Comparison of ENCODE assay signal across 24 cellular contexts in genomic region chr11:125281831-125282595, GRCh38.
A peak's percentile ranks its signal among the peaks of the same experiment; 100 is the strongest.
DNase-seq lines count a peak whose midpoint lies in the region; FAIRE-seq and TF ChIP-seq lines count a peak whose summit lies in the region.
"Had no signal": no experiment of that assay in that cellular context is flagged by ENCODE, and none has a peak within 500 bp of the region (broad histone marks: within the 10 kb centered on the region; RNA-seq: fewer than 3 reads in every experiment).

No MANE protein-coding gene starts in this region.

- H3K9me3 Mint-ChIP-seq in astrocyte (ENCODE audit: unreplicated experiment) (no peaks in the 10 kb centered on the region), nephron progenitor cell (no peaks in the 10 kb centered on the region)
- H3K9me3 Mint-ChIP-seq: CD4-positive, alpha-beta T cell; memory B cell; natural killer cell; stimulated activated naive B cell treated with anti-CD40 and anti-IgM and Interleukin-4, amounts not matched to agents 10 μg/mL and 1 μg/mL and 100 μg/mL, for 72 hours had no signal

- H3K27ac ChIP-seq in astrocyte (ENCODE audit: low read depth, low read length) = no peak overlapping the region
- H3K27ac ChIP-seq: parathyroid adenoma had no signal

- H3K27me3 ChIP-seq in MG63 (no peaks in the 10 kb centered on the region), astrocyte (ENCODE audit: insufficient read depth, low read length) (no peaks in the 10 kb centered on the region)

- H3K4me3 ChIP-seq in MG63 = no peak overlapping the region
- no peak overlapping the region for H3K4me3 ChIP-seq in astrocyte (ENCODE audit: insufficient read depth, low read depth, low read length)
- no peak overlapping the region for H3K4me3 ChIP-seq in foreskin fibroblast (ENCODE audit: low read depth in 1 of 2, low read length in 2 of 2)

- H3K27me3 Mint-ChIP-seq in astrocyte (ENCODE audit: low read depth, unreplicated experiment) (no peaks in the 10 kb centered on the region), nephron progenitor cell (ENCODE audit: low read depth, poor library complexity) (peaks cover 6% of the 10 kb centered on the region)
- H3K27me3 Mint-ChIP-seq: stimulated activated naive B cell treated with anti-CD40 and anti-IgM and Interleukin-4, amounts not matched to agents 10 μg/mL and 1 μg/mL and 100 μg/mL, for 72 hours had no signal

- H3K36me3 Mint-ChIP-seq in astrocyte (ENCODE audit: low read depth, unreplicated experiment) = peaks cover 18% of the 10 kb centered on the region
- no peaks in the 10 kb centered on the region for H3K36me3 Mint-ChIP-seq in nephron progenitor cell (ENCODE audit: low read depth)
- H3K36me3 Mint-ChIP-seq: memory B cell; natural killer cell; stimulated activated naive B cell treated with anti-CD40 and anti-IgM and Interleukin-4, amounts not matched to agents 10 μg/mL and 1 μg/mL and 100 μg/mL, for 72 hours had no signal

- no peak overlapping the region for H3K4me3 Mint-ChIP-seq in astrocyte (ENCODE audit: unreplicated experiment)
- no peak overlapping the region for H3K4me3 Mint-ChIP-seq in nephron progenitor cell
- H3K4me3 Mint-ChIP-seq: CD4-positive, alpha-beta T cell; memory B cell; natural killer cell; stimulated activated naive B cell treated with anti-CD40 and anti-IgM and Interleukin-4, amounts not matched to agents 10 μg/mL and 1 μg/mL and 100 μg/mL, for 72 hours had no signal

- no peak overlapping the region for H3K4me2 ChIP-seq in astrocyte (ENCODE audit: low read length)

- H3K4me1 ChIP-seq in astrocyte (ENCODE audit: insufficient read depth, low read length) = peaks cover 6% of the 10 kb centered on the region

- H3K9me3 ChIP-seq in MG63 (no peaks in the 10 kb centered on the region), astrocyte (ENCODE audit: insufficient read depth, low read depth, low read length) (no peaks in the 10 kb centered on the region)

- peaks cover 36% of the 10 kb centered on the region for H3K4me1 Mint-ChIP-seq in astrocyte (ENCODE audit: low read depth, unreplicated experiment)
- peaks cover 26% of the 10 kb centered on the region for H3K4me1 Mint-ChIP-seq in nephron progenitor cell
- H3K4me1 Mint-ChIP-seq: memory B cell; natural killer cell; stimulated activated naive B cell treated with anti-CD40 and anti-IgM and Interleukin-4, amounts not matched to agents 10 μg/mL and 1 μg/mL and 100 μg/mL, for 72 hours had no signal

- H3K36me3 ChIP-seq in MG63 (no peaks in the 10 kb centered on the region; the same call in 1 of the 2 replicates), astrocyte (ENCODE audit: insufficient read depth, low read length) (no peaks in the 10 kb centered on the region)

- no peak overlapping the region for H3K9ac ChIP-seq in astrocyte (ENCODE audit: low read length)
- H3K9ac ChIP-seq: parathyroid adenoma had no signal

- peak overlapping the region; percentile 58 for H3K27ac Mint-ChIP-seq in astrocyte (ENCODE audit: unreplicated experiment)
- peak overlapping the region; percentile 7 for H3K27ac Mint-ChIP-seq in nephron progenitor cell
- H3K27ac Mint-ChIP-seq: CD4-positive, alpha-beta T cell; memory B cell; natural killer cell; stimulated activated naive B cell treated with anti-CD40 and anti-IgM and Interleukin-4, amounts not matched to agents 10 μg/mL and 1 μg/mL and 100 μg/mL, for 72 hours had no signal

- H3K79me2 ChIP-seq in astrocyte (ENCODE audit: insufficient read depth, low read length) = no peaks in the 10 kb centered on the region
- H3K79me2 ChIP-seq: parathyroid adenoma had no signal

- DNase-seq in Daoy (ENCODE audit: low read depth) (peak; percentile 64), MG63 (peak; percentile 52), astrocyte (ENCODE audit: low read depth) (no peak), nephron progenitor cell (no peak), foreskin fibroblast (no peak), AG08395 (ENCODE audit: low spot score) (no peak), NCI-H1694 treated with DMSO at 0.1 percent for 48 hours (lab: John Stamatoyannopoulos, UW) (no peak)
- no peak for DNase-seq in activated CD8-positive, alpha-beta memory T cell treated with anti-CD3 and anti-CD28 coated beads for 24 hours
- DNase-seq: activated CD4-positive, alpha-beta T cell treated with anti-CD3 and anti-CD28 coated beads, Interleukin-2, amount 50 U/mL, for 4 hours; activated naive CD4-positive, alpha-beta T cell treated with Interleukin-2 at 50 U/mL for 16 hours; amniotic stem cell; CD4-positive, alpha-beta T cell; effector CD8-positive, alpha-beta T cell; KG1; natural killer cell; NCI-H1105; NCI-H526 treated with DMSO at 0.1 percent for 48 hours; SHP77; stimulated activated naive B cell treated with anti-CD40 and anti-IgM and Interleukin-4, amounts not matched to agents 10 μg/mL and 1 μg/mL and 100 μg/mL, for 72 hours had no signal

- no peaks in the 10 kb centered on the region for H4K20me1 ChIP-seq in astrocyte (ENCODE audit: insufficient read depth, low read length)

- no peak for FAIRE-seq in astrocyte (lab: Jason Lieb, UNC)
- FAIRE-seq: GM12892, GM19239, H54 had no signal

- TF ChIP-seq CTCF in astrocyte (IDR thresholded peaks at IDR 0.05; ENCODE audit: insufficient read depth, low read depth, low read length) (no peak), nephron progenitor cell (IDR thresholded peaks at IDR 0.05) (no peak), foreskin fibroblast (IDR thresholded peaks at IDR 0.05; ENCODE audit: low read depth, low read length) (no peak)

- no peak overlapping the region for H2AFZ ChIP-seq in astrocyte (ENCODE audit: low read depth, low read length)
- H2AFZ ChIP-seq: parathyroid adenoma had no signal

Comparison
In these comparisons a context has a peak if more than half of its experiments do, and no peak if none do; other contexts are left out.
1. DNase-seq: peak in Daoy (single experiment) and MG63 (single experiment); none in astrocyte (single experiment), nephron progenitor cell (single experiment), activated CD8-positive, alpha-beta memory T cell treated with anti-CD3 and anti-CD28 coated beads for 24 hours (single experiment), foreskin fibroblast (0 of 2), AG08395 (single experiment) and NCI-H1694 treated with DMSO at 0.1 percent for 48 hours (single experiment).